ENCODE assay signal across 12 cellular contexts in genomic region chr15:51735611-51736010, GRCh38. TPM values are rescaled to one million over a fixed set of nuclear protein-coding genes. Genes with fewer than 3 reads are reported as not detected.
DNase-seq lines count a peak whose midpoint lies in the region; ATAC-seq, FAIRE-seq and TF ChIP-seq lines count a peak whose summit lies in the region.
"Had no signal": no experiment of that assay in that cellular context is flagged by ENCODE, and none has a peak within 500 bp of the region (broad histone marks: within the 10 kb centered on the region; RNA-seq: fewer than 3 reads in every experiment).

No MANE protein-coding gene starts in this region.

- ATAC-seq in SK-N-SH treated with all-trans-retinoic acid at 6 μM for 48 hours (no peak; the same call in 2 of the 3 replicates), gastrocnemius medialis (no peak), GM18505 (IDR thresholded peaks at IDR 0.05; ENCODE audit: unreplicated experiment) (no peak)

- H3K27ac ChIP-seq in SK-N-SH (ENCODE audit: low read depth in 2 of 2, low read length in 1 of 2), result no peak overlapping the region; a peak in 1 of 4 replicates
- H3K27ac ChIP-seq in OCI-LY3 (ENCODE audit: low read length), result peak overlapping the region; percentile 94
- no peak overlapping the region for H3K27ac ChIP-seq in astrocyte (ENCODE audit: low read depth, low read length)
- peak overlapping the region in 3 of 4 donors; percentile 74 to 83 (median 74) for H3K27ac ChIP-seq in gastrocnemius medialis
- H3K27ac ChIP-seq in brain microvascular endothelial cell, result no peak overlapping the region
- H3K27ac ChIP-seq: cardiac muscle cell, hepatocyte had no signal

- H3K27me3 Mint-ChIP-seq in astrocyte (ENCODE audit: low read depth, unreplicated experiment), result peaks cover 9% of the 10 kb centered on the region

- H4K20me1 ChIP-seq in SK-N-SH (ENCODE audit: insufficient read depth), result no peaks in the 10 kb centered on the region
- H4K20me1 ChIP-seq in OCI-LY3 (ENCODE audit: insufficient read depth, low read length), result peaks cover 22% of the 10 kb centered on the region; the same call in 1 of the 2 replicates
- H4K20me1 ChIP-seq in astrocyte (ENCODE audit: insufficient read depth, low read length), result no peaks in the 10 kb centered on the region

- H3K36me3 ChIP-seq in SK-N-SH (replicated peaks in 1 of 2; ENCODE audit: control insufficient read depth in 1 of 2, insufficient read depth in 2 of 2, low read length in 1 of 2), result no peaks in the 10 kb centered on the region
- H3K36me3 ChIP-seq in OCI-LY3 (replicated peaks; ENCODE audit: low read depth, low read length), result peaks cover 12% of the 10 kb centered on the region
- no peaks in the 10 kb centered on the region for H3K36me3 ChIP-seq in astrocyte (ENCODE audit: insufficient read depth, low read length)
- H3K36me3 ChIP-seq in gastrocnemius medialis, result no peaks in the 10 kb centered on the region
- no peaks in the 10 kb centered on the region for H3K36me3 ChIP-seq in brain microvascular endothelial cell (replicated peaks)
- H3K36me3 ChIP-seq: cardiac muscle cell had no signal

- no peaks in the 10 kb centered on the region for H3F3A ChIP-seq in SK-N-SH (replicated peaks; ENCODE audit: insufficient read depth)

- H2AFZ ChIP-seq in SK-N-SH (ENCODE audit: low read depth), result no peak overlapping the region
- no peak overlapping the region for H2AFZ ChIP-seq in OCI-LY3 (ENCODE audit: low read depth, low read length)
- H2AFZ ChIP-seq in astrocyte (ENCODE audit: low read depth, low read length), result no peak overlapping the region
- H2AFZ ChIP-seq: hepatocyte had no signal

- H3K9me3 ChIP-seq in SK-N-SH, result no peaks in the 10 kb centered on the region
- no peaks in the 10 kb centered on the region for H3K9me3 ChIP-seq in OCI-LY3 (ENCODE audit: insufficient read depth, low read length)
- H3K9me3 ChIP-seq in astrocyte (ENCODE audit: insufficient read depth, low read depth, low read length), result no peaks in the 10 kb centered on the region
- no peaks in the 10 kb centered on the region for H3K9me3 ChIP-seq in gastrocnemius medialis

- H3K9me2 ChIP-seq in SK-N-SH, result no peaks in the 10 kb centered on the region

- TF ChIP-seq POLR2A in gastrocnemius medialis (IDR thresholded peaks at IDR 0.05) (no peak), GM18505 (IDR thresholded peaks at IDR 0.05; ENCODE audit: borderline replicate concordance, extremely low read depth, insufficient read depth, insufficient read length) (no peak)

- H3K79me2 ChIP-seq in SK-N-SH (ENCODE audit: insufficient read depth) (peaks cover 21% of the 10 kb centered on the region), OCI-LY3 (ENCODE audit: low read length) (peaks cover 72% of the 10 kb centered on the region), astrocyte (ENCODE audit: insufficient read depth, low read length) (no peaks in the 10 kb centered on the region)

- H3K27me3 ChIP-seq in SK-N-SH (ENCODE audit: insufficient read depth), result no peaks in the 10 kb centered on the region
- no peaks in the 10 kb centered on the region for H3K27me3 ChIP-seq in OCI-LY3 (ENCODE audit: low read depth, low read length)
- H3K27me3 ChIP-seq in astrocyte (ENCODE audit: insufficient read depth, low read length), result no peaks in the 10 kb centered on the region
- H3K27me3 ChIP-seq in gastrocnemius medialis, result no peaks in the 10 kb centered on the region
- H3K27me3 ChIP-seq in brain microvascular endothelial cell (replicated peaks), result no peaks in the 10 kb centered on the region

- H3K27ac Mint-ChIP-seq in astrocyte (ENCODE audit: unreplicated experiment), result no peak overlapping the region

- CTCF ChIA-PET in SK-N-SH (lab: Yijun Ruan, JAX), result interaction anchor here (1.4 to 17.1 kb wide), 4 partner anchors 10 to 86 kb away, joined by 6 to 130 read pairs (median 35); no protein-coding TSS in a partner anchor

- TF ChIP-seq EP300 in SK-N-SH (IDR thresholded peaks at IDR 0.05; ENCODE audit: borderline replicate concordance in 1 of 2, low read depth in 1 of 2, low read length in 1 of 2), result no peak

- FAIRE-seq in astrocyte (lab: Jason Lieb, UNC), result no peak

- no peaks in the 10 kb centered on the region for H3K36me3 Mint-ChIP-seq in astrocyte (ENCODE audit: low read depth, unreplicated experiment)

- H3K4me2 ChIP-seq in SK-N-SH (peak overlapping the region; percentile 67), OCI-LY3 (ENCODE audit: low read length) (peak overlapping the region; percentile 91), astrocyte (ENCODE audit: low read length) (no peak overlapping the region)

- in situ Hi-C loops in gastrocnemius medialis (cut with MboI; ENCODE audit: low sequenced_read_pairs in 4 of 4), result no loop called here
- in situ Hi-C loops in brain microvascular endothelial cell (cut with HindIII; ENCODE audit: low pct_ligation_motif_present, low sequenced_read_pairs), result no loop called here

- H3K9ac ChIP-seq in SK-N-SH, result no peak overlapping the region
- H3K9ac ChIP-seq in OCI-LY3 (ENCODE audit: low read length), result peak overlapping the region; percentile 74
- no peak overlapping the region for H3K9ac ChIP-seq in astrocyte (ENCODE audit: low read length)

- no peaks in the 10 kb centered on the region for H3K9me3 Mint-ChIP-seq in astrocyte (ENCODE audit: unreplicated experiment)

- DNase-seq in SK-N-SH (peak; percentile 12), astrocyte (ENCODE audit: low read depth) (no peak), gastrocnemius medialis (no peak), HK-2 (ENCODE audit: unreplicated experiment) (no peak), brain microvascular endothelial cell (no peak)
- DNase-seq: NK-92 treated with Interleukin-12 subunit alpha and Interleukin-12 subunit beta, amount 100 ng/mL, for 24 hours had no signal

- peak overlapping the region; percentile 83 for H3K4me3 Mint-ChIP-seq in astrocyte (ENCODE audit: unreplicated experiment)

- 38% methylated on average over 3 of the region's 3 CpGs for WGBS in SK-N-SH (ENCODE audit: low lambda C conversion rate)

- H3K4me3 ChIP-seq in SK-N-SH (ENCODE audit: low read depth in 2 of 2, low read length in 1 of 2) (no peak overlapping the region), OCI-LY3 (ENCODE audit: low read length) (peak overlapping the region; percentile 75), astrocyte (ENCODE audit: insufficient read depth, low read depth, low read length) (no peak overlapping the region), gastrocnemius medialis (peak overlapping the region in 1 of 4 donors; percentile 6), brain microvascular endothelial cell (ENCODE audit: low read depth, low read length) (no peak overlapping the region)
- H3K4me3 ChIP-seq: cardiac muscle cell, hepatocyte had no signal

- no peak for TF ChIP-seq RAD21 in SK-N-SH (IDR thresholded peaks at IDR 0.05; ENCODE audit: low read length)

- TF ChIP-seq CTCF in SK-N-SH (IDR thresholded peaks at IDR 0.05), result no peak
- TF ChIP-seq CTCF in OCI-LY3 (IDR thresholded peaks at IDR 0.05; ENCODE audit: low read depth, low read length), result no peak; the same call in 1 of the 2 replicates
- no peak for TF ChIP-seq CTCF in astrocyte (IDR thresholded peaks at IDR 0.05; ENCODE audit: insufficient read depth, low read depth, low read length)
- no peak for TF ChIP-seq CTCF in gastrocnemius medialis (IDR thresholded peaks at IDR 0.05 in 4 of 5, conservative IDR thresholded peaks at IDR 0.05 in 1 of 5)
- TF ChIP-seq CTCF in brain microvascular endothelial cell (IDR thresholded peaks at IDR 0.05; ENCODE audit: low read depth, low read length, missing control alignments), result no peak

- POLR2A ChIA-PET in SK-N-SH (lab: Yijun Ruan, JAX), result interaction anchor here (1.3 kb wide), 1 partner anchor 54 kb away, joined by 3 read pairs; the partner anchor contains the start of gene SCG3

- H3K4me1 Mint-ChIP-seq in astrocyte (ENCODE audit: low read depth, unreplicated experiment), result peaks cover 15% of the 10 kb centered on the region

- intact Hi-C loops in gastrocnemius medialis (cut with DNase I; ENCODE audit: low total_unique reads), result loop anchor here (2.0 kb wide), 1 partner anchor 21 kb away; no protein-coding TSS in a partner anchor

- peaks cover 0 to 23% of the 10 kb centered on the region in 2 experiments; a peak in 2 of 4 replicates for H3K4me1 ChIP-seq in SK-N-SH (ENCODE audit: control insufficient read depth in 1 of 2, insufficient read depth in 2 of 2, low read depth in 1 of 2, low read length in 1 of 2)
- peaks cover 63% of the 10 kb centered on the region for H3K4me1 ChIP-seq in OCI-LY3 (ENCODE audit: low read length)
- H3K4me1 ChIP-seq in astrocyte (ENCODE audit: insufficient read depth, low read length), result peaks cover 5% of the 10 kb centered on the region
- peaks cover 42 to 53% of the 10 kb centered on the region in 2 donors for H3K4me1 ChIP-seq in gastrocnemius medialis

TF ChIP-seq in SK-N-SH, 30 proteins besides CTCF, POLR2A, EP300 and RAD21 (continues in another document):
- TF ChIP-seq FOSL2 (IDR thresholded peaks at IDR 0.05; ENCODE audit: borderline replicate concordance, low read depth), result no peak
- TF ChIP-seq TAF1 (IDR thresholded peaks at IDR 0.05; ENCODE audit: borderline replicate concordance, low read depth, low read length), result no peak
- TF ChIP-seq MEF2A (IDR thresholded peaks at IDR 0.05; ENCODE audit: borderline replicate concordance, low read depth), result no peak
- TF ChIP-seq CHD2 (IDR thresholded peaks at IDR 0.05; ENCODE audit: low read length, partially characterized antibody), result no peak

TF ChIP-seq in SK-N-SH treated with all-trans-retinoic acid at 6 μM for 48 hours, 23 proteins besides CTCF, POLR2A, EP300 and RAD21 (continues in another document):
- no peak for TF ChIP-seq ZNF70 (CRISPR knock-in tag; IDR thresholded peaks at IDR 0.05)
- no peak for TF ChIP-seq RARB (CRISPR knock-in tag; IDR thresholded peaks at IDR 0.05)
- TF ChIP-seq OSR1 (CRISPR knock-in tag; IDR thresholded peaks at IDR 0.05), result no peak
- no peak for TF ChIP-seq ZFP3 (CRISPR knock-in tag; IDR thresholded peaks at IDR 0.05)
- TF ChIP-seq GLIS3 (CRISPR knock-in tag; IDR thresholded peaks at IDR 0.05), result no peak

RNA-seq across cellular contexts. Expression of gene LYSMD2, which starts 1.8 kb away (rescaled TPM):
- 10.3 and 14.2 TPM in 2 replicates for polyA plus RNA-seq in SK-N-SH (2012; rRNA removed)
- 20.2 and 24.9 TPM in 2 replicates for polyA plus RNA-seq in SK-N-SH (2012; cell fraction: cytosol; rRNA removed)
- polyA plus RNA-seq in SK-N-SH (2012; cell fraction: nucleus; rRNA removed), result 6.6 and 8.0 TPM in 2 replicates
- total RNA-seq in astrocyte (3.4 and 4.9 TPM in 2 replicates), gastrocnemius medialis (10 to 100 TPM in 2 of 4 donors, 1 to 10 TPM in 2; 5.8 to 16.1 (median 10.6) TPM)

RNA-seq across cellular contexts. Expression of gene TMOD2, which starts 15.8 kb away (rescaled TPM):
- 2.7 and 4.4 TPM in 2 replicates for polyA plus RNA-seq in SK-N-SH (2012; rRNA removed)
- 4.3 TPM in 2 replicates for polyA plus RNA-seq in SK-N-SH (2012; cell fraction: cytosol; rRNA removed)
- 3.1 and 6.4 TPM in 2 replicates for polyA plus RNA-seq in SK-N-SH (2012; cell fraction: nucleus; rRNA removed)
- total RNA-seq in astrocyte, result 7.1 and 8.4 TPM in 2 replicates
- total RNA-seq in gastrocnemius medialis, result 1 to 10 TPM; 1.0 to 4.8 (median 2.4) TPM

RNA-seq across cellular contexts. Expression of gene SCG3, which starts 54.3 kb away (rescaled TPM):
- polyA plus RNA-seq in SK-N-SH (2012; rRNA removed), result 0.16 and 0.41 TPM in 2 replicates
- polyA plus RNA-seq in SK-N-SH (2012; cell fraction: cytosol; rRNA removed), result 0.67 and 0.85 TPM in 2 replicates
- 0.05 and 0.06 TPM in 2 replicates for polyA plus RNA-seq in SK-N-SH (2012; cell fraction: nucleus; rRNA removed)
- total RNA-seq in astrocyte, result 1.8 and 2.7 TPM in 2 replicates
- not detected for total RNA-seq in gastrocnemius medialis
- total RNA-seq: A172, cardiac muscle cell had no signal
- polyA plus RNA-seq: cardiac muscle cell had no signal

Comparison
In these comparisons a context has a peak if more than half of its experiments do, and no peak if none do; other contexts are left out.
1. H3K27ac ChIP-seq: peak in OCI-LY3 (single experiment) and gastrocnemius medialis (3 of 4); none in SK-N-SH (0 of 2), astrocyte (single experiment) and brain microvascular endothelial cell (single experiment).